1 cellular context compared by ENCODE assay signal in the genomic region with DNA sequence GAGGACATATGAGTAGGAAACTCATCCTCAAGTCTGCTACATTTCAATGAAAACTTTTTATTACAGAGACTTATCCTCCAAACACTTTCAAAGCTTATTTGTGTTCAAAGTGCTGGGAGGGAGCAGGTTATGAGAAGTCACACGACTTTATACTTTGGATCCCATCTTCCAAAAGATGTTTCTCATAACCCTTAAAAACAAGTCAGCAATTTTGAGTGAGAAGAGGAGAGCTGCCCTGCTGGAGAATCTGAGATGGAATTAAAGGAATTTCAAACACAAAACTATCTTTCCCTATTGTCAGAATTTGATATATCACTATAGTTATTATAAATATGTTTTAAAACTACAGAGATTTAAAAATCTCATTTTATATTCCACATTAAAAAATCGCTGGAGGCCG.
TF ChIP-seq lines count a peak whose summit lies in the region.

No MANE protein-coding gene starts in this region.

TF ChIP-seq in IMR-90, 13 proteins besides CTCF, POLR2A, EP300 and RAD21 (continued from another document):
- no peak for TF ChIP-seq CEBPB (IDR thresholded peaks at IDR 0.05; ENCODE audit: low read depth, low read length)
